8 cellular contexts compared by ENCODE assay signal in the genomic region with DNA sequence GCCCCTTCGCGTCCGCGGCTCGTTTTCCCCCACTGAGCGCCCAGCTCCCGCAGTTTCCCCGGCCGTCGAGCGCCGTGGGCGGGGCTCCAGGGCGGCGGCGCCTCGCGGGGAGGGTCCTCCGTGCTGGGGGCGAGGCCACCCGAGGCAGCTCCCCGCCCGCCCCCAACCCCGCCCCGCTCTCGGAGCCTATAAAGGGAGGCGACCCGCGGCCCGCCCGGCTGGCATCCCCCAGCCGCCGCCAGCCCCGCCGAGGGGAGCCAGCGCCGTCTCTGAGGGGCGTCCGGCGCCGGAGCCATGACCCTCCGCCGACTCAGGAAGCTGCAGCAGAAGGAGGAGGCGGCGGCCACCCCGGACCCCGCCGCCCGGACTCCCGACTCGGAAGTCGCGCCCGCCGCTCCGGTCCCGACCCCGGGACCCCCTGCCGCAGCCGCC. TPM values are rescaled to one million over a fixed set of nuclear protein-coding genes. Genes with fewer than 3 reads are reported as not detected.
DNase-seq lines count a peak whose midpoint lies in the region; ATAC-seq and TF ChIP-seq lines count a peak whose summit lies in the region.

A gene (plus strand): TSS at position 221 of the 432 bp plus-strand sequence. CDS start 74 bp downstream, at position 295.

- peak; percentile 81 for DNase-seq in BE2C
- no peak for DNase-seq in Karpas-422
- DNase-seq in activated CD4-positive, alpha-beta T cell treated with anti-CD3 and anti-CD28 coated beads, Interleukin-2, amount 50 U/mL, for 1 hour: peak; percentile 84
- peak; percentile 55 for DNase-seq in lung (ENCODE audit: low spot score)
- peak; percentile 55 to 78 (median 60) for DNase-seq in stimulated activated CD4-positive, alpha-beta T cell treated with anti-CD3 and anti-CD28 coated beads, TNF-alpha, amount 100 ng/mL, for 48 hours (ENCODE audit: low read depth in 3 of 3)
- DNase-seq in middle frontal gyrus (ENCODE audit: extremely low spot score, low spot score): no peak
- DNase-seq in PC-9: no peak

- TF ChIP-seq CTCF in BE2C (IDR thresholded peaks at IDR 0.05; ENCODE audit: low read depth, low read length): no peak
- no peak for TF ChIP-seq CTCF in lung (IDR thresholded peaks at IDR 0.05; ENCODE audit: control extremely low read depth, extremely low read depth)
- TF ChIP-seq CTCF in PC-9 (conservative IDR thresholded peaks at IDR 0.05): no peak

- intact Hi-C loops in PC-9 (cut with micrococcal nuclease; ENCODE audit: unreplicated experiment): no loop called here

- H3K4me3 ChIP-seq in BE2C (ENCODE audit: low read depth, low read length): peak within 1 kb of the TSS; percentile 59
- no peak within 1 kb of the TSS for H3K4me3 ChIP-seq in Karpas-422 (ENCODE audit: low read length)
- peak within 1 kb of the TSS; percentile 64 to 72 for H3K4me3 ChIP-seq in duodenal mucosa (ENCODE audit: low read depth in 1 of 2, low read length in 2 of 2)
- H3K4me3 ChIP-seq in lung: peak within 1 kb of the TSS; percentile 83
- H3K4me3 ChIP-seq in PC-9: no peak within 1 kb of the TSS

- no peaks in the 10 kb centered on the region for H3K36me3 ChIP-seq in BE2C
- no peaks in the 10 kb centered on the region for H3K36me3 ChIP-seq in Karpas-422 (ENCODE audit: insufficient read depth, low read length)
- no peaks in the 10 kb centered on the region for H3K36me3 ChIP-seq in duodenal mucosa (ENCODE audit: control insufficient read depth in 1 of 2, insufficient read depth in 2 of 2, low read length in 2 of 2)
- peaks cover 0 to 8% of the 10 kb centered on the region in 2 donors for H3K36me3 ChIP-seq in lung (ENCODE audit: control insufficient read depth in 2 of 2, insufficient read depth in 2 of 2, low read length in 2 of 2)
- H3K36me3 ChIP-seq in PC-9 (ENCODE audit: low read depth): no peaks in the 10 kb centered on the region

- H3K27me3 ChIP-seq in BE2C: no peaks in the 10 kb centered on the region
- no peaks in the 10 kb centered on the region for H3K27me3 ChIP-seq in Karpas-422 (ENCODE audit: low read length)
- peaks cover 19 to 20% of the 10 kb centered on the region in 2 donors for H3K27me3 ChIP-seq in duodenal mucosa (ENCODE audit: control insufficient read depth in 1 of 2, insufficient read depth in 2 of 2, low read length in 2 of 2)
- H3K27me3 ChIP-seq in lung (ENCODE audit: control insufficient read depth, insufficient read depth): no peaks in the 10 kb centered on the region
- H3K27me3 ChIP-seq in PC-9 (ENCODE audit: insufficient read depth, low read depth): no peaks in the 10 kb centered on the region

- H3K4me2 ChIP-seq in Karpas-422 (ENCODE audit: low read depth, low read length, poor library complexity, severe bottlenecking) (peak within 1 kb of the TSS; percentile 22), PC-9 (no peak within 1 kb of the TSS)

- no peak within 1 kb of the TSS for H3K27ac ChIP-seq in Karpas-422 (ENCODE audit: low read length)
- H3K27ac ChIP-seq in duodenal mucosa (ENCODE audit: low read depth, low read length): peak within 1 kb of the TSS; percentile 48
- peak within 1 kb of the TSS; percentile 89 to 96 for H3K27ac ChIP-seq in lung (ENCODE audit: low read depth in 1 of 2, low read length in 1 of 2)
- no peak within 1 kb of the TSS for H3K27ac ChIP-seq in PC-9

- peak; percentile 36 for ATAC-seq in lung (ENCODE audit: insufficient read depth, low FRiP score)

- POLR2A ChIA-PET in PC-9 (lab: Charles Lee; ENCODE audit: unreplicated experiment): no interaction called here

- CTCF ChIA-PET in PC-9 (lab: Charles Lee): no interaction called here

- H3K79me2 ChIP-seq in Karpas-422 (ENCODE audit: low read length) (no peaks in the 10 kb centered on the region), PC-9 (ENCODE audit: low read depth) (no peaks in the 10 kb centered on the region)

- no peaks in the 10 kb centered on the region for H4K20me1 ChIP-seq in Karpas-422 (ENCODE audit: insufficient read depth, low read depth, low read length)
- no peaks in the 10 kb centered on the region for H4K20me1 ChIP-seq in PC-9 (ENCODE audit: insufficient read depth)

- H3K4me1 ChIP-seq in BE2C (peaks cover 28% of the 10 kb centered on the region), Karpas-422 (ENCODE audit: low read length) (peaks cover 26% of the 10 kb centered on the region), duodenal mucosa (ENCODE audit: control insufficient read depth in 1 of 2, insufficient read depth in 2 of 2, low read length in 2 of 2) (peaks cover 0 to 36% of the 10 kb centered on the region in 2 donors), lung (ENCODE audit: control insufficient read depth in 2 of 2, insufficient read depth in 2 of 2, low read length in 2 of 2) (peaks cover 0 to 6% of the 10 kb centered on the region in 2 donors), PC-9 (replicated peaks; ENCODE audit: insufficient read depth) (no peaks in the 10 kb centered on the region)

- BruUV-seq in PC-9 (replicated peaks; lab: Mats Ljungman, UMichigan): no TSS peak

- H3K9me3 ChIP-seq in BE2C (no peaks in the 10 kb centered on the region), Karpas-422 (ENCODE audit: low read length) (no peaks in the 10 kb centered on the region), duodenal mucosa (ENCODE audit: control insufficient read depth in 1 of 2, low read length in 2 of 2) (no peaks in the 10 kb centered on the region), lung (ENCODE audit: control insufficient read depth in 2 of 2, insufficient read depth in 1 of 2, low read length in 1 of 2) (no peaks in the 10 kb centered on the region), PC-9 (ENCODE audit: insufficient read depth, low read depth) (no peaks in the 10 kb centered on the region)

- no peak within 1 kb of the TSS for H3K9ac ChIP-seq in Karpas-422 (ENCODE audit: low read length)
- H3K9ac ChIP-seq in duodenal mucosa (ENCODE audit: low read depth in 1 of 2, low read length in 2 of 2): peak within 1 kb of the TSS; percentile 24 to 60

- H3F3A ChIP-seq in PC-9 (ENCODE audit: insufficient read depth, low read depth): 0 out of 2 replicates have a peak, but pooled peaks cover 4% of the 10 kb centered on the region

- H2AFZ ChIP-seq in Karpas-422 (ENCODE audit: low read length) (no peak within 1 kb of the TSS), PC-9 (no peak within 1 kb of the TSS)

- 1% methylated on average over 25 to 60 of the region's 60 CpGs for WGBS in lung, 2 donors

- H3K9me2 ChIP-seq in Karpas-422 (replicated peaks; ENCODE audit: insufficient read depth, low read length): no peaks in the 10 kb centered on the region
- H3K9me2 ChIP-seq in PC-9 (ENCODE audit: insufficient read depth): no peaks in the 10 kb centered on the region

RNA-seq across cellular contexts. Expression of the gene that starts here (rescaled TPM):
- polyA plus RNA-seq in BE2C (2012; ENCODE audit: insufficient read depth, insufficient read length, low read depth): 37.0 TPM
- 0.47 TPM in 1 of 2 replicates, not detected in the other for total RNA-seq in Karpas-422 (2014; rRNA removed; shearing (Covaris generic); ENCODE audit: low replicate concordance)
- total RNA-seq in lung (10 to 100 TPM; 31.4 to 84.0 TPM), PC-9 (2021) (0.50 TPM in 1 of 2 replicates, not detected in the other)
- polyA plus RNA-seq in lung: 10 to 100 TPM; 52.9 to 68.0 TPM

Comparison
In these comparisons a context has a peak if more than half of its experiments do, and no peak if none do; other contexts are left out.
1. RNA of the gene that starts here (total RNA-seq): 31.4 to 84.0 TPM in lung; 0.50 TPM in PC-9 and 0.47 TPM in Karpas-422; every median in the first group is over 10 times any median in the second.
2. DNase-seq: peak in BE2C (single experiment), activated CD4-positive, alpha-beta T cell treated with anti-CD3 and anti-CD28 coated beads, Interleukin-2, amount 50 U/mL, for 1 hour (single experiment), lung (single experiment) and stimulated activated CD4-positive, alpha-beta T cell treated with anti-CD3 and anti-CD28 coated beads, TNF-alpha, amount 100 ng/mL, for 48 hours (3 of 3); none in Karpas-422 (single experiment), middle frontal gyrus (single experiment) and PC-9 (0 of 2).
3. H3K4me3 ChIP-seq: peak in BE2C (single experiment), duodenal mucosa (2 of 2) and lung (single experiment); none in Karpas-422 (single experiment) and PC-9 (single experiment).
4. H3K27ac ChIP-seq: peak in duodenal mucosa (single experiment) and lung (2 of 2); none in Karpas-422 (single experiment) and PC-9 (single experiment).